In the genomic region with DNA sequence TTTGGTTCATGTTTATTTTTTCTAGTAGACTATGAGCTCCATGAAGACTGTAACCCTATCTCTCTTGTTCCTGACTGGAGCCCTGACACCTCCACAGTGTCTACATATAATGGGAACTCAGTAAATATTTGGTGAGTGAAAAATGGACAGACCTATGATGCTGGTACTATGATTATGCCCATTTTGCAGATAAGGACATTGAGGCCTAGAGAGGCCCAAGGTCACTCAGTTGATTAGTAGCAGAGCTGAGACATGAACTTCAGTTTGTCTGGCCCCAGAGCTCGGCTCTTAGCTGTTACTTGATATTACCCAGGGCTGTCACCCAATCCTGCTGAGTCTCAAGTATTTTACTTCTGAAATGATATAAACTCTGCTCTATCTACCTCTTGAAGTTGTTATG, we compare ENCODE assay signal across 32 cellular contexts. TPM values are rescaled to one million over a fixed set of nuclear protein-coding genes. Genes with fewer than 3 reads are reported as not detected.
"Had no signal": no experiment of that assay in that cellular context is flagged by ENCODE, and none has a peak within 500 bp of the region (broad histone marks: within the 10 kb centered on the region; RNA-seq: fewer than 3 reads in every experiment).

No MANE protein-coding gene starts in this region.

- H3K4me1 ChIP-seq: colonic mucosa had no signal

- H3K27ac ChIP-seq: adrenal gland, body of pancreas, colonic mucosa, gastrocnemius medialis, heart right ventricle, WERI-Rb-1 had no signal

- H3K9me3 Mint-ChIP-seq: activated CD8-positive, alpha-beta T cell treated with anti-CD3 and anti-CD28 coated beads for 36 hours; activated naive CD4-positive, alpha-beta T cell treated with anti-CD3 and anti-CD28 coated beads for 36 hours; activated naive CD4-positive, alpha-beta T cell treated with anti-CD3 and anti-CD28 coated beads, Interleukin-2, amount 50 U/mL, for 24 hours; activated naive CD8-positive, alpha-beta T cell treated with anti-CD3 and anti-CD28 coated beads for 36 hours; activated naive CD8-positive, alpha-beta T cell treated with anti-CD3 and anti-CD28 coated beads, Interleukin-2, amount 50 U/mL, for 24 hours; activated T-cell treated with anti-CD3 and anti-CD28 coated beads, Interleukin-2, amount 50 U/mL, for 4 hours; activated T-helper 2 cell treated with anti-CD3 and anti-CD28 coated beads, Interferon-gamma antibody, Interleukin-2, Interleukin-4, amounts not matched to agents 10 μg/mL and 5 μg/mL and 100 μg/mL, durations not matched to agents 14 hours and 24 hours and 36 hours; T-helper 2 cell treated with Interferon-gamma antibody and Interleukin-4, amounts not matched to agents 5 μg/mL and 100 μg/mL, for 36 hours had no signal

- H3K4me3 ChIP-seq: adrenal gland, body of pancreas, colonic mucosa, gastrocnemius medialis, heart right ventricle had no signal

- ATAC-seq: activated CD4-positive, CD25-positive, alpha-beta regulatory T cell treated with anti-CD3 and anti-CD28 coated beads, Interleukin-2, amount 50 U/mL, for 24 hours; activated CD8-positive, alpha-beta T cell treated with anti-CD3 and anti-CD28 coated beads for 36 hours; activated naive CD8-positive, alpha-beta T cell treated with anti-CD3 and anti-CD28 coated beads, Interleukin-2, amount 50 U/mL, for 24 hours; activated T-cell treated with anti-CD3 and anti-CD28 coated beads, Interleukin-2, amount 50 U/mL, for 4 hours; body of pancreas; gastrocnemius medialis; heart right ventricle; T-helper 17 cell had no signal

- FAIRE-seq: endometrium, endothelial cell of umbilical vein had no signal

- H3K9me3 ChIP-seq: adrenal gland, body of pancreas, colonic mucosa, gastrocnemius medialis, heart right ventricle had no signal

- H3K27me3 Mint-ChIP-seq: activated B cell treated with CpG ODN at 0.5 μM for 24 hours, T-helper 17 cell had no signal

- H3K4me3 Mint-ChIP-seq: activated B cell treated with CpG ODN at 0.5 μM for 24 hours; activated CD8-positive, alpha-beta T cell treated with anti-CD3 and anti-CD28 coated beads for 36 hours; activated naive CD4-positive, alpha-beta T cell treated with anti-CD3 and anti-CD28 coated beads for 36 hours; activated naive CD4-positive, alpha-beta T cell treated with anti-CD3 and anti-CD28 coated beads, Interleukin-2, amount 50 U/mL, for 24 hours; activated naive CD8-positive, alpha-beta T cell treated with anti-CD3 and anti-CD28 coated beads for 36 hours; activated naive CD8-positive, alpha-beta T cell treated with anti-CD3 and anti-CD28 coated beads, Interleukin-2, amount 50 U/mL, for 24 hours; activated T-cell treated with anti-CD3 and anti-CD28 coated beads, Interleukin-2, amount 50 U/mL, for 4 hours; T-helper 17 cell; T-helper 2 cell treated with Interferon-gamma antibody and Interleukin-4, amounts not matched to agents 5 μg/mL and 100 μg/mL, for 36 hours had no signal

- H3K36me3 ChIP-seq: adrenal gland, colonic mucosa, gastrocnemius medialis, heart right ventricle, WERI-Rb-1 had no signal

- DNase-seq: activated B cell treated with CpG ODN at 0.5 μM for 24 hours; activated CD4-positive, alpha-beta T cell treated with anti-CD3 and anti-CD28 coated beads for 48 hours; activated CD4-positive, alpha-beta T cell treated with anti-CD3 and anti-CD28 coated beads, Interleukin-2, amount 50 U/mL, for 1 hour; activated CD4-positive, alpha-beta T cell treated with anti-CD3 and anti-CD28 coated beads, Interleukin-2, amount 50 U/mL, for 48 hours; activated CD8-positive, alpha-beta memory T cell treated with anti-CD3 and anti-CD28 coated beads for 24 hours; activated CD8-positive, alpha-beta T cell treated with anti-CD3 and anti-CD28 coated beads for 36 hours; activated effector memory CD4-positive, alpha-beta T cell treated with anti-CD3 and anti-CD28 coated beads, Interleukin-2, amount 50 U/mL, for 16 hours; activated naive CD4-positive, alpha-beta T cell treated with anti-CD3 and anti-CD28 coated beads for 36 hours; activated naive CD8-positive, alpha-beta T cell treated with anti-CD3 and anti-CD28 coated beads for 36 hours; activated naive CD8-positive, alpha-beta T cell treated with anti-CD3 and anti-CD28 coated beads, Interleukin-2, amount 50 U/mL, for 24 hours; activated T-cell treated with anti-CD3 and anti-CD28 coated beads, Interleukin-2, amount 50 U/mL, for 4 hours; amygdala; aorta; body of pancreas; central memory CD4-positive, alpha-beta T cell; cerebellar nuclear complex; colonic mucosa; effector CD8-positive, alpha-beta T cell; foreskin fibroblast; gastrocnemius medialis; heart right ventricle; T-helper 1 cell; T-helper 17 cell; T1000; WERI-Rb-1 had no signal

- H3K27ac Mint-ChIP-seq: activated B cell treated with CpG ODN at 0.5 μM for 24 hours; activated CD8-positive, alpha-beta T cell treated with anti-CD3 and anti-CD28 coated beads for 36 hours; activated naive CD4-positive, alpha-beta T cell treated with anti-CD3 and anti-CD28 coated beads, Interleukin-2, amount 50 U/mL, for 24 hours; activated naive CD8-positive, alpha-beta T cell treated with anti-CD3 and anti-CD28 coated beads for 36 hours; activated naive CD8-positive, alpha-beta T cell treated with anti-CD3 and anti-CD28 coated beads, Interleukin-2, amount 50 U/mL, for 24 hours; activated T-helper 2 cell treated with anti-CD3 and anti-CD28 coated beads, Interferon-gamma antibody, Interleukin-2, Interleukin-4, amounts not matched to agents 10 μg/mL and 5 μg/mL and 100 μg/mL, durations not matched to agents 14 hours and 24 hours and 36 hours; T-helper 17 cell; T-helper 2 cell treated with Interferon-gamma antibody and Interleukin-4, amounts not matched to agents 5 μg/mL and 100 μg/mL, for 36 hours had no signal

- H3K27me3 ChIP-seq: adrenal gland, body of pancreas, colonic mucosa, gastrocnemius medialis, heart right ventricle had no signal

RNA-seq across cellular contexts. Expression of a gene that starts 5.5 kb away (rescaled TPM):
- total RNA-seq: gastrocnemius medialis had no signal
